28 cellular contexts compared by ENCODE assay signal in genomic region chr18:62825382-62825781, GRCh38.
"Had no signal": no experiment of that assay in that cellular context is flagged by ENCODE, and none has a peak within 500 bp of the region (broad histone marks: within the 10 kb centered on the region; RNA-seq: fewer than 3 reads in every experiment).

No MANE protein-coding gene starts in this region.

- H3K36me3 ChIP-seq: lower lobe of right lung, neural progenitor cell, right atrium auricular region, right lobe of liver, thyroid gland had no signal

- ATAC-seq: left cardiac atrium; left lung; lower lobe of right lung; natural killer cell; right lobe of liver; stimulated activated naive B cell treated with anti-CD40 and anti-IgM and Interleukin-4, amounts not matched to agents 10 μg/mL and 1 μg/mL and 100 μg/mL, for 72 hours; stimulated activated naive CD8-positive, alpha-beta T cell treated with anti-CD3 and anti-CD28 coated beads, Interleukin-15, Interleukin-2, amounts not matched to agents 100 U/mL and 50 U/mL, for 24 hours had no signal

- H3K9me3 Mint-ChIP-seq: naive B cell; natural killer cell; stimulated activated naive B cell treated with anti-CD40 and anti-IgM and Interleukin-4, amounts not matched to agents 10 μg/mL and 1 μg/mL and 100 μg/mL, for 72 hours had no signal

- H3K4me3 ChIP-seq: left lung, lower lobe of right lung, neural progenitor cell, right atrium auricular region, right lobe of liver, stomach, testis, thyroid gland, transverse colon, upper lobe of left lung had no signal

- FAIRE-seq: keratinocyte had no signal

- H3K36me3 Mint-ChIP-seq: naive B cell, natural killer cell had no signal

- H3K9me3 ChIP-seq: lower lobe of right lung, neutrophil, right atrium auricular region, right lobe of liver, stomach, testis, thyroid gland, transverse colon, upper lobe of left lung had no signal

- DNase-seq: hippocampal formation; kidney glomerular epithelial cell; left cardiac atrium; left lung; lower lobe of right lung; mammary epithelial cell; mesenchymal stem cell; naive B cell; natural killer cell; nephron progenitor cell; occipital lobe; right lobe of liver; stimulated activated CD4-positive, alpha-beta T cell treated with anti-CD3 and anti-CD28 coated beads, Interleukin-12 subunit alpha, Interleukin-12 subunit beta, amount 100 ng/mL, for 4 hours; stimulated activated CD4-positive, alpha-beta T cell treated with anti-CD3 and anti-CD28 coated beads, Interleukin-15, amount 100 ng/mL, for 24 hours; stimulated activated CD4-positive, alpha-beta T cell treated with anti-CD3 and anti-CD28 coated beads, Interleukin-2, amount 100 ng/mL, for 24 hours; stimulated activated CD4-positive, alpha-beta T cell treated with anti-CD3 and anti-CD28 coated beads, Interleukin-4, amount 100 ng/mL, for 1 hour; stimulated activated naive B cell treated with anti-CD40 and anti-IgM and Interleukin-4, amounts not matched to agents 10 μg/mL and 1 μg/mL and 100 μg/mL, for 72 hours; stimulated activated naive CD8-positive, alpha-beta T cell treated with anti-CD3 and anti-CD28 coated beads, Interleukin-15, Interleukin-2, amounts not matched to agents 100 U/mL and 50 U/mL, for 24 hours; stomach; testis; transverse colon; upper lobe of left lung had no signal

- H3K27ac Mint-ChIP-seq: naive B cell; natural killer cell; nephron progenitor cell; neural progenitor cell; progenitor cell of endocrine pancreas; stimulated activated naive B cell treated with anti-CD40 and anti-IgM and Interleukin-4, amounts not matched to agents 10 μg/mL and 1 μg/mL and 100 μg/mL, for 72 hours had no signal
